Comparison of ENCODE assay signal across 1 cellular context in the genomic region with DNA sequence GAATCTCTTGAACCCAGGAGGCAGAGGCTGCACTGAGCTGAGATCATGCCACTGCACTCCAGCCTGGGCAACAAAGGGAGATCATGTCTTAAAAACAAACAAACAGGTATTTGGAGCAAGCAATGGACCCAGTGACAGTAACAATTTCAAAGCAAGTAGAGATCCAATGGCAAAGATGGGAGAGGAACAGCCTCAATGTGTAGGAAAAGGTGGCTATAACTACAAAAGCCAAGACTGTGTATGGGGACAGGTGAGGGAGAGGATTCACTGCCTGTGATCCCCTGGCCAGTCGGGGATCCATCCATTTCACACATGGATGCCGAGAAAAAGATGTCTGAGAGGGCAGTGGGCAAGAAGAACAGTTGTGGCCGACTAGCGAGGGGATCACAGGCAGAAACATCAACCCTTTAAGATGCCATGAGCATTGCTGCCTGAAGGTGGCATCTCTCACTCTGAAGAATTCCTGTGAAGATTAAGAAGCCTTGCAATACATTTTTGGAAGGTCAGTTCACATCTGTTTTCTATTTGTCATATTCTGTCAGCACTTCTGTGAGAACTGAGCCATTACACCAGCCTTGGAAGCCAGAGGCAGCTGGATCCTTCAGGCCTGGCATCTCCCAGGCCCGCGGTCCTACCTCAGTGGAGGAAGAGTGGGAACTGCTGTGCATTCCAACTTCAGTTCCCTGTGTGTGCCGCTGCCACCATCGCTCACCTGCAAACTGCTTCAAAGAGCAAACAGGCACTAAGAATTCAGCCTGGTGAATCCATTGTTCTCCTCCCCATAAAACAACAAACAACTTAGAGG.
TF ChIP-seq lines count a peak whose summit lies in the region.

No MANE protein-coding gene starts in this region.

TF ChIP-seq in HepG2, 621 proteins besides CTCF, POLR2A, EP300 and RAD21 (continued from another document):
- TF ChIP-seq, protein P1, sequence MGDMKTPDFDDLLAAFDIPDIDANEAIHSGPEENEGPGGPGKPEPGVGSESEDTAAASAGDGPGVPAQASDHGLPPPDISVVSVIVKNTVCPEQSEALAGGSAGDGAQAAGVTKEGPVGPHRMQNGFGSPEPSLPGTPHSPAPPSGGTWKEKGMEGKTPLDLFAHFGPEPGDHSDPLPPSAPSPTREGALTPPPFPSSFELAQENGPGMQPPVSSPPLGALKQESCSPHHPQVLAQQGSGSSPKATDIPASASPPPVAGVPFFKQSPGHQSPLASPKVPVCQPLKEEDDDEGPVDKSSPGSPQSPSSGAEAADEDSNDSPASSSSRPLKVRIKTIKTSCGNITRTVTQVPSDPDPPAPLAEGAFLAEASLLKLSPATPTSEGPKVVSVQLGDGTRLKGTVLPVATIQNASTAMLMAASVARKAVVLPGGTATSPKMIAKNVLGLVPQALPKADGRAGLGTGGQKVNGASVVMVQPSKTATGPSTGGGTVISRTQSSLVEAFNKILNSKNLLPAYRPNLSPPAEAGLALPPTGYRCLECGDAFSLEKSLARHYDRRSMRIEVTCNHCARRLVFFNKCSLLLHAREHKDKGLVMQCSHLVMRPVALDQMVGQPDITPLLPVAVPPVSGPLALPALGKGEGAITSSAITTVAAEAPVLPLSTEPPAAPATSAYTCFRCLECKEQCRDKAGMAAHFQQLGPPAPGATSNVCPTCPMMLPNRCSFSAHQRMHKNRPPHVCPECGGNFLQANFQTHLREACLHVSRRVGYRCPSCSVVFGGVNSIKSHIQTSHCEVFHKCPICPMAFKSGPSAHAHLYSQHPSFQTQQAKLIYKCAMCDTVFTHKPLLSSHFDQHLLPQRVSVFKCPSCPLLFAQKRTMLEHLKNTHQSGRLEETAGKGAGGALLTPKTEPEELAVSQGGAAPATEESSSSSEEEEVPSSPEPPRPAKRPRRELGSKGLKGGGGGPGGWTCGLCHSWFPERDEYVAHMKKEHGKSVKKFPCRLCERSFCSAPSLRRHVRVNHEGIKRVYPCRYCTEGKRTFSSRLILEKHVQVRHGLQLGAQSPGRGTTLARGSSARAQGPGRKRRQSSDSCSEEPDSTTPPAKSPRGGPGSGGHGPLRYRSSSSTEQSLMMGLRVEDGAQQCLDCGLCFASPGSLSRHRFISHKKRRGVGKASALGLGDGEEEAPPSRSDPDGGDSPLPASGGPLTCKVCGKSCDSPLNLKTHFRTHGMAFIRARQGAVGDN (CRISPR knock-in tag; IDR thresholded peaks at IDR 0.05): peak; percentile 48
- TF ChIP-seq CEBPG (CRISPR knock-in tag; IDR thresholded peaks at IDR 0.05) (0 out of 2 replicates have a peak, but pooled peaks have one; percentile 5), TEAD3 (CRISPR knock-in tag; optimal IDR thresholded peaks at IDR 0.05; ENCODE audit: borderline replicate concordance) (peak; percentile 98), IRF2 (CRISPR knock-in tag; IDR thresholded peaks at IDR 0.05) (0 out of 2 replicates have a peak, but pooled peaks have one; percentile 45), SRY (CRISPR knock-in tag; IDR thresholded peaks at IDR 0.05) (0 out of 2 replicates have a peak, but pooled peaks have one; percentile 69), CHD4 (IDR thresholded peaks at IDR 0.05; ENCODE audit: borderline replicate concordance, low read length) (peak; percentile 30; the same call in 1 of the 2 replicates), SP4 (CRISPR knock-in tag; IDR thresholded peaks at IDR 0.05) (no peak), ZNF75D (CRISPR knock-in tag; IDR thresholded peaks at IDR 0.05; ENCODE audit: borderline replicate concordance) (no peak), HOXA3 (CRISPR knock-in tag; IDR thresholded peaks at IDR 0.05) (peak; percentile 24; the same call in 1 of the 2 replicates), ZNF335 (CRISPR knock-in tag; IDR thresholded peaks at IDR 0.05) (0 out of 2 replicates have a peak, but pooled peaks have one; percentile 30), ZNF724P (CRISPR knock-in tag; IDR thresholded peaks at IDR 0.05; ENCODE audit: borderline replicate concordance) (no peak), SAFB2 (CRISPR knock-in tag; IDR thresholded peaks at IDR 0.05; ENCODE audit: borderline replicate concordance, low read depth) (no peak), BRD4 (CRISPR knock-in tag; IDR thresholded peaks at IDR 0.05) (no peak), ZNF331 (CRISPR knock-in tag; IDR thresholded peaks at IDR 0.05) (peak; percentile 26; the same call in 1 of the 2 replicates), GZF1 (CRISPR knock-in tag; IDR thresholded peaks at IDR 0.05) (no peak), SALL1 (CRISPR knock-in tag; IDR thresholded peaks at IDR 0.05) (0 out of 2 replicates have a peak, but pooled peaks have one; percentile 12), NR2C2 (CRISPR knock-in tag; IDR thresholded peaks at IDR 0.05; ENCODE audit: borderline replicate concordance) (peak; percentile 47; the same call in 1 of the 2 replicates), PHB2 (IDR thresholded peaks at IDR 0.05; ENCODE audit: partially characterized antibody) (no peak), DMAP1 (CRISPR knock-in tag; IDR thresholded peaks at IDR 0.05) (peak; percentile 12; the same call in 1 of the 2 replicates), ZNF772 (CRISPR knock-in tag; IDR thresholded peaks at IDR 0.05) (0 out of 2 replicates have a peak, but pooled peaks have one; percentile 22), SALL2 (CRISPR knock-in tag; IDR thresholded peaks at IDR 0.05) (0 out of 2 replicates have a peak, but pooled peaks have one; percentile 10), ZFP36L2 (CRISPR knock-in tag; IDR thresholded peaks at IDR 0.05) (no peak), ZSCAN9 (CRISPR knock-in tag; IDR thresholded peaks at IDR 0.05; ENCODE audit: borderline replicate concordance) (0 out of 2 replicates have a peak, but pooled peaks have one; percentile 43), ZNF510 (CRISPR knock-in tag; IDR thresholded peaks at IDR 0.05; ENCODE audit: low read depth) (0 out of 2 replicates have a peak, but pooled peaks have one; percentile 50)
- TF ChIP-seq, protein P2, sequence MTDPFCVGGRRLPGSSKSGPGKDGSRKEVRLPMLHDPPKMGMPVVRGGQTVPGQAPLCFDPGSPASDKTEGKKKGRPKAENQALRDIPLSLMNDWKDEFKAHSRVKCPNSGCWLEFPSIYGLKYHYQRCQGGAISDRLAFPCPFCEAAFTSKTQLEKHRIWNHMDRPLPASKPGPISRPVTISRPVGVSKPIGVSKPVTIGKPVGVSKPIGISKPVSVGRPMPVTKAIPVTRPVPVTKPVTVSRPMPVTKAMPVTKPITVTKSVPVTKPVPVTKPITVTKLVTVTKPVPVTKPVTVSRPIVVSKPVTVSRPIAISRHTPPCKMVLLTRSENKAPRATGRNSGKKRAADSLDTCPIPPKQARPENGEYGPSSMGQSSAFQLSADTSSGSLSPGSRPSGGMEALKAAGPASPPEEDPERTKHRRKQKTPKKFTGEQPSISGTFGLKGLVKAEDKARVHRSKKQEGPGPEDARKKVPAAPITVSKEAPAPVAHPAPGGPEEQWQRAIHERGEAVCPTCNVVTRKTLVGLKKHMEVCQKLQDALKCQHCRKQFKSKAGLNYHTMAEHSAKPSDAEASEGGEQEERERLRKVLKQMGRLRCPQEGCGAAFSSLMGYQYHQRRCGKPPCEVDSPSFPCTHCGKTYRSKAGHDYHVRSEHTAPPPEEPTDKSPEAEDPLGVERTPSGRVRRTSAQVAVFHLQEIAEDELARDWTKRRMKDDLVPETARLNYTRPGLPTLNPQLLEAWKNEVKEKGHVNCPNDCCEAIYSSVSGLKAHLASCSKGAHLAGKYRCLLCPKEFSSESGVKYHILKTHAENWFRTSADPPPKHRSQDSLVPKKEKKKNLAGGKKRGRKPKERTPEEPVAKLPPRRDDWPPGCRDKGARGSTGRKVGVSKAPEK (CRISPR knock-in tag; IDR thresholded peaks at IDR 0.05; ENCODE audit: borderline replicate concordance): 0 out of 2 replicates have a peak, but pooled peaks have one; percentile 27
- TF ChIP-seq, protein P3, sequence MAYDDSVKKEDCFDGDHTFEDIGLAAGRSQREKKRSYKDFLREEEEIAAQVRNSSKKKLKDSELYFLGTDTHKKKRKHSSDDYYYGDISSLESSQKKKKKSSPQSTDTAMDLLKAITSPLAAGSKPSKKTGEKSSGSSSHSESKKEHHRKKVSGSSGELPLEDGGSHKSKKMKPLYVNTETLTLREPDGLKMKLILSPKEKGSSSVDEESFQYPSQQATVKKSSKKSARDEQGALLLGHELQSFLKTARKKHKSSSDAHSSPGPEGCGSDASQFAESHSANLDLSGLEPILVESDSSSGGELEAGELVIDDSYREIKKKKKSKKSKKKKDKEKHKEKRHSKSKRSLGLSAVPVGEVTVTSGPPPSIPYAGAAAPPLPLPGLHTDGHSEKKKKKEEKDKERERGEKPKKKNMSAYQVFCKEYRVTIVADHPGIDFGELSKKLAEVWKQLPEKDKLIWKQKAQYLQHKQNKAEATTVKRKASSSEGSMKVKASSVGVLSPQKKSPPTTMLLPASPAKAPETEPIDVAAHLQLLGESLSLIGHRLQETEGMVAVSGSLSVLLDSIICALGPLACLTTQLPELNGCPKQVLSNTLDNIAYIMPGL (CRISPR knock-in tag; IDR thresholded peaks at IDR 0.05; ENCODE audit: borderline replicate concordance in 1 of 2, low read depth in 1 of 2): peak in 1 of 2 experiments; percentile 59; a peak in 2 of 4 replicates
- TF ChIP-seq, protein P4, sequence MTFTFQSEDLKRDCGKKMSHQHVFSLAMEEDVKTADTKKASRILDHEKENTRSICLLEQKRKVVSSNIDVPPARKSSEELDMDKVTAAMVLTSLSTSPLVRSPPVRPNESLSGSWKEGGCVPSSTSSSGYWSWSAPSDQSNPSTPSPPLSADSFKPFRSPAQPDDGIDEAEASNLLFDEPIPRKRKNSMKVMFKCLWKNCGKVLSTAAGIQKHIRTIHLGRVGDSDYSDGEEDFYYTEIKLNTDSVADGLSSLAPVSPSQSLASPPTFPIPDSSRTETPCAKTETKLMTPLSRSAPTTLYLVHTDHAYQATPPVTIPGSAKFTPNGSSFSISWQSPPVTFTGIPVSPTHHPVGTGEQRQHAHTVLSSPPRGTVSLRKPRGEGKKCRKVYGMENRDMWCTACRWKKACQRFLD (CRISPR knock-in tag; IDR thresholded peaks at IDR 0.05; ENCODE audit: borderline replicate concordance): no peak
- TF ChIP-seq, protein P5, sequence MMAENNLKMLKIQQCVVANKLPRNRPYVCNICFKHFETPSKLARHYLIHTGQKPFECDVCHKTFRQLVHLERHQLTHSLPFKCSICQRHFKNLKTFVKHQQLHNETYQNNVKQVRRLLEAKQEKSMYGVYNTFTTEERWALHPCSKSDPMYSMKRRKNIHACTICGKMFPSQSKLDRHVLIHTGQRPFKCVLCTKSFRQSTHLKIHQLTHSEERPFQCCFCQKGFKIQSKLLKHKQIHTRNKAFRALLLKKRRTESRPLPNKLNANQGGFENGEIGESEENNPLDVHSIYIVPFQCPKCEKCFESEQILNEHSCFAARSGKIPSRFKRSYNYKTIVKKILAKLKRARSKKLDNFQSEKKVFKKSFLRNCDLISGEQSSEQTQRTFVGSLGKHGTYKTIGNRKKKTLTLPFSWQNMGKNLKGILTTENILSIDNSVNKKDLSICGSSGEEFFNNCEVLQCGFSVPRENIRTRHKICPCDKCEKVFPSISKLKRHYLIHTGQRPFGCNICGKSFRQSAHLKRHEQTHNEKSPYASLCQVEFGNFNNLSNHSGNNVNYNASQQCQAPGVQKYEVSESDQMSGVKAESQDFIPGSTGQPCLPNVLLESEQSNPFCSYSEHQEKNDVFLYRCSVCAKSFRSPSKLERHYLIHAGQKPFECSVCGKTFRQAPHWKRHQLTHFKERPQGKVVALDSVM (CRISPR knock-in tag; IDR thresholded peaks at IDR 0.05): peak; percentile 20; the same call in 1 of the 2 replicates
- TF ChIP-seq, protein P6, sequence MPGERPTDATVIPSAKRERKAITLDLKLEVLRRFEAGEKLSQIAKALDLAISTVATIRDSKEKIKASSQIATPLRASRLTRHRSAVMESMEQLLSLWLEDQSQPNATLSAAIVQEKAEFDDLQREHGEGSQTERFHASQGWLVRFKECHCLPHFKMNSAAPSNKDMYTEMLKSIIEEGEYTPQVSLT (CRISPR knock-in tag; IDR thresholded peaks at IDR 0.05; ENCODE audit: borderline replicate concordance, low read depth): peak; percentile 83; the same call in 1 of the 2 replicates
- TF ChIP-seq, protein P7, sequence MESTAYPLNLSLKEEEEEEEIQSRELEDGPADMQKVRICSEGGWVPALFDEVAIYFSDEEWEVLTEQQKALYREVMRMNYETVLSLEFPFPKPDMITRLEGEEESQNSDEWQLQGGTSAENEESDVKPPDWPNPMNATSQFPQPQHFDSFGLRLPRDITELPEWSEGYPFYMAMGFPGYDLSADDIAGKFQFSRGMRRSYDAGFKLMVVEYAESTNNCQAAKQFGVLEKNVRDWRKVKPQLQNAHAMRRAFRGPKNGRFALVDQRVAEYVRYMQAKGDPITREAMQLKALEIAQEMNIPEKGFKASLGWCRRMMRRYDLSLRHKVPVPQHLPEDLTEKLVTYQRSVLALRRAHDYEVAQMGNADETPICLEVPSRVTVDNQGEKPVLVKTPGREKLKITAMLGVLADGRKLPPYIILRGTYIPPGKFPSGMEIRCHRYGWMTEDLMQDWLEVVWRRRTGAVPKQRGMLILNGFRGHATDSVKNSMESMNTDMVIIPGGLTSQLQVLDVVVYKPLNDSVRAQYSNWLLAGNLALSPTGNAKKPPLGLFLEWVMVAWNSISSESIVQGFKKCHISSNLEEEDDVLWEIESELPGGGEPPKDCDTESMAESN (CRISPR knock-in tag; conservative IDR thresholded peaks at IDR 0.05): no peak
